In genomic region chr19:57302020-57302465, GRCh38 we compare ENCODE assay signal across 1 cellular context.
TF ChIP-seq lines count a peak whose summit lies in the region.

No MANE protein-coding gene starts in this region.

TF ChIP-seq in K562, 482 proteins besides CTCF, POLR2A, EP300 and RAD21 (continued from another document):
- no peak for TF ChIP-seq GATAD2B (IDR thresholded peaks at IDR 0.05; ENCODE audit: borderline replicate concordance)
- no peak for TF ChIP-seq MXI1 (IDR thresholded peaks at IDR 0.05; ENCODE audit: low read depth, low read length)
- TF ChIP-seq ZNF316 (IDR thresholded peaks at IDR 0.05), result 0 out of 2 replicates have a peak, but pooled peaks have one; percentile 18
- no peak for TF ChIP-seq SAP30 (IDR thresholded peaks at IDR 0.05; ENCODE audit: borderline replicate concordance, insufficient read depth, low read depth, low read length, poor library complexity, severe bottlenecking)
TF ChIP-seq in K562: peak in this region for 2.
